In genomic region chr18:11982981-11983380, GRCh38 we compare ENCODE assay signal across 9 cellular contexts. TPM values are rescaled to one million over a fixed set of nuclear protein-coding genes. Genes with fewer than 3 reads are reported as not detected.
DNase-seq lines count a peak whose midpoint lies in the region; ATAC-seq and TF ChIP-seq lines count a peak whose summit lies in the region.
"Had no signal": no experiment of that assay in that cellular context is flagged by ENCODE, and none has a peak within 500 bp of the region (broad histone marks: within the 10 kb centered on the region; RNA-seq: fewer than 3 reads in every experiment).

No MANE protein-coding gene starts in this region.

- H3K27ac ChIP-seq in A673 (ENCODE audit: low read depth, low read length, poor library complexity, severe bottlenecking) (no peak overlapping the region), lower lobe of right lung (peak overlapping the region; percentile 99)
- H3K27ac ChIP-seq: GM23248 had no signal

- TF ChIP-seq CTCF in A673 (conservative IDR thresholded peaks at IDR 0.05; ENCODE audit: low read depth, low read length) (no peak), lower lobe of right lung (IDR thresholded peaks at IDR 0.05) (no peak), GM13977 (IDR thresholded peaks at IDR 0.05; ENCODE audit: extremely low read depth, insufficient read depth, missing control alignments) (no peak)

- CTCF ChIA-PET in A673 (lab: Charles Lee) = no interaction called here

- H3K27ac Mint-ChIP-seq in activated naive CD8-positive, alpha-beta T cell treated with anti-CD3 and anti-CD28 coated beads, Interleukin-2, amount 50 U/mL, for 24 hours = no peak overlapping the region

- H3K36me3 Mint-ChIP-seq in activated naive CD8-positive, alpha-beta T cell treated with anti-CD3 and anti-CD28 coated beads, Interleukin-2, amount 50 U/mL, for 24 hours (ENCODE audit: low read depth) = no peaks in the 10 kb centered on the region

- H3K4me3 ChIP-seq in A673 (ENCODE audit: low read depth, low read length, poor library complexity, severe bottlenecking) (no peak overlapping the region), HAP-1 (peak overlapping the region; percentile 55), lower lobe of right lung (peak overlapping the region; percentile 83)

- BruUV-seq in A673 (replicated peaks; lab: Mats Ljungman, UMichigan) = TSS peak; percentile 41

- DNase-seq in A673 (ENCODE audit: low spot score) (no peak), HAP-1 (ENCODE audit: low spot score in 2 of 2) (peak; percentile 20 to 23), lower lobe of right lung (no peak), DMS 273 (lab: John Stamatoyannopoulos, UW; ENCODE audit: unreplicated experiment) (no peak), GM13977 (ENCODE audit: low spot score) (no peak)
- DNase-seq in activated naive CD8-positive, alpha-beta T cell treated with anti-CD3 and anti-CD28 coated beads, Interleukin-2, amount 50 U/mL, for 24 hours = no peak
- no peak for DNase-seq in activated CD4-positive, CD25-positive, alpha-beta regulatory T cell treated with anti-CD3 and anti-CD28 coated beads, Interleukin-2, amount 50 U/mL, for 72 hours
- DNase-seq: GM23248 had no signal

- POLR2A ChIA-PET in A673 (lab: Charles Lee; ENCODE audit: low non-redundant PET) = no interaction called here

- no peaks in the 10 kb centered on the region for H3K9me3 ChIP-seq in A673 (ENCODE audit: low read depth, low read length, poor library complexity, severe bottlenecking)
- H3K9me3 ChIP-seq in HAP-1 = peaks cover 3% of the 10 kb centered on the region
- H3K9me3 ChIP-seq in lower lobe of right lung = no peaks in the 10 kb centered on the region

- no peaks in the 10 kb centered on the region for H3K27me3 ChIP-seq in A673 (replicated peaks; ENCODE audit: insufficient read depth, low read depth, low read length, poor library complexity)
- H3K27me3 ChIP-seq in HAP-1 (ENCODE audit: low read depth) = no peaks in the 10 kb centered on the region
- H3K27me3 ChIP-seq in lower lobe of right lung (ENCODE audit: low read depth) = no peaks in the 10 kb centered on the region

- peaks cover 3% of the 10 kb centered on the region for H3K27me3 Mint-ChIP-seq in activated naive CD8-positive, alpha-beta T cell treated with anti-CD3 and anti-CD28 coated beads, Interleukin-2, amount 50 U/mL, for 24 hours

- H3K4me1 Mint-ChIP-seq in activated naive CD8-positive, alpha-beta T cell treated with anti-CD3 and anti-CD28 coated beads, Interleukin-2, amount 50 U/mL, for 24 hours = peaks cover 22% of the 10 kb centered on the region

- no peaks in the 10 kb centered on the region for H3K36me3 ChIP-seq in A673 (ENCODE audit: insufficient read depth, low read length, poor library complexity, severe bottlenecking)
- no peaks in the 10 kb centered on the region for H3K36me3 ChIP-seq in HAP-1 (replicated peaks)
- H3K36me3 ChIP-seq in lower lobe of right lung = no peaks in the 10 kb centered on the region

- H3K4me1 ChIP-seq in A673 (ENCODE audit: insufficient read depth, low read length, poor library complexity, severe bottlenecking) (peaks cover 11% of the 10 kb centered on the region), HAP-1 (peaks cover 21% of the 10 kb centered on the region), lower lobe of right lung (peaks cover 49% of the 10 kb centered on the region)

- in situ Hi-C loops in HAP-1 (cut with MboI; ENCODE audit: low sequenced_read_pairs) (no loop called here), GM13977 (cut with MboI; ENCODE audit: low pct_unique_long_range_greater_than_20kb, low sequenced_read_pairs, unreplicated experiment) (no loop called here)

- intact Hi-C loops in A673 (cut with micrococcal nuclease; ENCODE audit: unreplicated experiment) = loop anchor here (5.0 to 10.0 kb wide), 2 partner anchors 41 to 128 kb away; partner anchors contain the start of gene CHMP1B
- intact Hi-C loops in lower lobe of right lung (cut with DNase I) = no loop called here

- no peaks in the 10 kb centered on the region for H3K9me3 Mint-ChIP-seq in activated naive CD8-positive, alpha-beta T cell treated with anti-CD3 and anti-CD28 coated beads, Interleukin-2, amount 50 U/mL, for 24 hours

- H3K4me3 Mint-ChIP-seq in activated naive CD8-positive, alpha-beta T cell treated with anti-CD3 and anti-CD28 coated beads, Interleukin-2, amount 50 U/mL, for 24 hours = peak overlapping the region; percentile 42

- ATAC-seq in activated naive CD8-positive, alpha-beta T cell treated with anti-CD3 and anti-CD28 coated beads, Interleukin-2, amount 50 U/mL, for 24 hours = no peak
- no peak for ATAC-seq in lower lobe of right lung
- ATAC-seq in GM21825 (IDR thresholded peaks at IDR 0.05; ENCODE audit: unreplicated experiment) = no peak

RNA-seq across cellular contexts. Expression of gene IMPA2, which starts 1.7 kb away (rescaled TPM):
- 22.4 and 33.7 TPM in 2 replicates for total RNA-seq in A673 (2021)
- total RNA-seq in lower lobe of right lung = 54.2 TPM

Comparison
In these comparisons a context has a peak if more than half of its experiments do, and no peak if none do; other contexts are left out.
1. DNase-seq: peak in HAP-1 (2 of 2); none in A673 (single experiment), activated naive CD8-positive, alpha-beta T cell treated with anti-CD3 and anti-CD28 coated beads, Interleukin-2, amount 50 U/mL, for 24 hours (single experiment), lower lobe of right lung (single experiment), activated CD4-positive, CD25-positive, alpha-beta regulatory T cell treated with anti-CD3 and anti-CD28 coated beads, Interleukin-2, amount 50 U/mL, for 72 hours (single experiment), DMS 273 (single experiment) and GM13977 (single experiment).